ENCODE assay signal across 1 cellular context in the genomic region with DNA sequence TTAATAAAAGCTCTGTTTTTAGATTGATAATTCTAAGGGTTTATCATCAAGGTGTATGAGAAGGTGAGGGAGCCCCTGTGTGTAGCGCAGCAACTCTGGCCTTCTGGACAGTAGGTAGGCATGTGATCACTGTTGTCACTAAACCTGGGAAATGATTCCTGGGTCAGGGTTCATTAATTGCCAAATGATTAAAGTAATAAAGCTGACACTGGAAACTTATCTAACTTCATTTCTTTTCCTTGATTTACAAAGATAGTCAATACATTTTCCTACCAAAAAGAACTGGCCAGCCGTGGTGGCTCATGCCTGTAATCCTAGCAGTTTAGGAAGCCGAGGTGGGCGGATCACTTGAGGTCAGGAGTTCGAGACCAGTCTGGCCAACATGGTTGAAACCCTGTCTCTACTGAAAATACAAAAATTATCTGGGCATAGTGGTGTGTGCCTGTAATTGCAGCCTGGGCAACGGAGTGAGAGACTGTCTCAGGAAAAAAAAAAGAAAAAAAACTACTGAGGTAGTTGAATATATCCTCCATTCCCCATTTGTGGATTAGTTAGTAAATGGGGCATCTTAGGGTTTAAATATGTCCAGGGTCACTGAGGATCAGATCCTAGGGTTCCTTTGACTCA.
A peak's percentile ranks its signal among the peaks of the same experiment; 100 is the strongest.
TF ChIP-seq lines count a peak whose summit lies in the region.

No MANE protein-coding gene starts in this region.

TF ChIP-seq in K562, 482 proteins besides CTCF, POLR2A, EP300 and RAD21:
- TF ChIP-seq, protein P1, sequence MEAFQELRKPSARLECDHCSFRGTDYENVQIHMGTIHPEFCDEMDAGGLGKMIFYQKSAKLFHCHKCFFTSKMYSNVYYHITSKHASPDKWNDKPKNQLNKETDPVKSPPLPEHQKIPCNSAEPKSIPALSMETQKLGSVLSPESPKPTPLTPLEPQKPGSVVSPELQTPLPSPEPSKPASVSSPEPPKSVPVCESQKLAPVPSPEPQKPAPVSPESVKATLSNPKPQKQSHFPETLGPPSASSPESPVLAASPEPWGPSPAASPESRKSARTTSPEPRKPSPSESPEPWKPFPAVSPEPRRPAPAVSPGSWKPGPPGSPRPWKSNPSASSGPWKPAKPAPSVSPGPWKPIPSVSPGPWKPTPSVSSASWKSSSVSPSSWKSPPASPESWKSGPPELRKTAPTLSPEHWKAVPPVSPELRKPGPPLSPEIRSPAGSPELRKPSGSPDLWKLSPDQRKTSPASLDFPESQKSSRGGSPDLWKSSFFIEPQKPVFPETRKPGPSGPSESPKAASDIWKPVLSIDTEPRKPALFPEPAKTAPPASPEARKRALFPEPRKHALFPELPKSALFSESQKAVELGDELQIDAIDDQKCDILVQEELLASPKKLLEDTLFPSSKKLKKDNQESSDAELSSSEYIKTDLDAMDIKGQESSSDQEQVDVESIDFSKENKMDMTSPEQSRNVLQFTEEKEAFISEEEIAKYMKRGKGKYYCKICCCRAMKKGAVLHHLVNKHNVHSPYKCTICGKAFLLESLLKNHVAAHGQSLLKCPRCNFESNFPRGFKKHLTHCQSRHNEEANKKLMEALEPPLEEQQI (IDR thresholded peaks at IDR 0.05) = no peak
- TF ChIP-seq ZNF384 (IDR thresholded peaks at IDR 0.05; ENCODE audit: low read depth, low read length) (peak; percentile 62; the same call in 1 of the 2 replicates), NR2C1 (IDR thresholded peaks at IDR 0.05) (peak; percentile 39; the same call in 1 of the 2 replicates), NR2C1 (tag; IDR thresholded peaks at IDR 0.05) (no peak), EGR1 (conservative IDR thresholded peaks at IDR 0.05) (peak; percentile 61), NR2C2 (CRISPR knock-in tag; IDR thresholded peaks at IDR 0.05) (no peak), NR2C2 (tag; IDR thresholded peaks at IDR 0.05) (peak; percentile 30; the same call in 1 of the 2 replicates), PURB (CRISPR knock-in tag; IDR thresholded peaks at IDR 0.05; ENCODE audit: low read depth) (no peak), ZKSCAN1 (IDR thresholded peaks at IDR 0.05; ENCODE audit: low read depth, low read length) (0 out of 2 replicates have a peak, but pooled peaks have one; percentile 40), ZNF586 (CRISPR knock-in tag; conservative IDR thresholded peaks at IDR 0.05) (no peak), NR2F6 (CRISPR knock-in tag; IDR thresholded peaks at IDR 0.05) (no peak)
- TF ChIP-seq, protein P2, sequence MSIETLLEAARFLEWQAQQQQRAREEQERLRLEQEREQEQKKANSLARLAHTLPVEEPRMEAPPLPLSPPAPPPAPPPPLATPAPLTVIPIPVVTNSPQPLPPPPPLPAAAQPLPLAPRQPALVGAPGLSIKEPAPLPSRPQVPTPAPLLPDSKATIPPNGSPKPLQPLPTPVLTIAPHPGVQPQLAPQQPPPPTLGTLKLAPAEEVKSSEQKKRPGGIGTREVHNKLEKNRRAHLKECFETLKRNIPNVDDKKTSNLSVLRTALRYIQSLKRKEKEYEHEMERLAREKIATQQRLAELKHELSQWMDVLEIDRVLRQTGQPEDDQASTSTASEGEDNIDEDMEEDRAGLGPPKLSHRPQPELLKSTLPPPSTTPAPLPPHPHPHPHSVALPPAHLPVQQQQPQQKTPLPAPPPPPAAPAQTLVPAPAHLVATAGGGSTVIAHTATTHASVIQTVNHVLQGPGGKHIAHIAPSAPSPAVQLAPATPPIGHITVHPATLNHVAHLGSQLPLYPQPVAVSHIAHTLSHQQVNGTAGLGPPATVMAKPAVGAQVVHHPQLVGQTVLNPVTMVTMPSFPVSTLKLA (conservative IDR thresholded peaks at IDR 0.05) = peak in 1 of 2 experiments; percentile 25; a peak in 1 of 4 replicates
